ENCODE assay signal across 2 cellular contexts in the genomic region with DNA sequence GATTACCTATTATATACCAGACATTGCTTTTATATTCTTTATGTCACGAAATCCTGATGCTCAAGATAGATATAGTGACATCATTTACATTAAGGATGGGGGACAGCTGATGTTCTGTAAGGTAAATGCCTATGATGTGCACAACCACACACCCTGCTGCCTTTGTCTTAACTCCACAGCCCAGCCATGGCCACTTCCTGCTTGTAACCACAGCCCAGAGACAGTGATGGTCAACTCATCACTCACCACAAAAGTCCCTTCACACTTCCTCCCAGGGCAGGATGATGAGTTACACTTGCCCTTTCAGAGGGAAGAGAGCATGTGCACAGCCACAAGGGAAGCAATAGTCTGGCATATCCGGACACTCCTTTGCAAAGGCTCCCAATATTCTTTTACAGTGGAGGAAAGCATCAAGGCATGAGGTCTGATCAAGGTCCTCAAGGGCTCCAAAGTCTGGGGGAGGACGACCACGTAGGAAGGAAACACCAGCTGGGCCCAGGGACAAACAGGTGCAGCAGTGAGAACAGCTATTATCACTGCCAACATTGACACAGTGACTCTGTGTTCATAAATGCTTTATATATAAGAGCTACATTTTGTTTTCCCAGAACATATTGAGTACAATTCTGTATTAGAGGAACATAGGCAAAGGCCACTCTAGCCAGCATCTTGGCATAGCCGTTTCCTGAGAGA.
A peak's percentile ranks its signal among the peaks of the same experiment; 100 is the strongest.
TF ChIP-seq lines count a peak whose summit lies in the region.

No MANE protein-coding gene starts in this region.

TF ChIP-seq in SK-N-SH, 30 proteins besides CTCF, POLR2A, EP300 and RAD21:
- TF ChIP-seq, protein P1, sequence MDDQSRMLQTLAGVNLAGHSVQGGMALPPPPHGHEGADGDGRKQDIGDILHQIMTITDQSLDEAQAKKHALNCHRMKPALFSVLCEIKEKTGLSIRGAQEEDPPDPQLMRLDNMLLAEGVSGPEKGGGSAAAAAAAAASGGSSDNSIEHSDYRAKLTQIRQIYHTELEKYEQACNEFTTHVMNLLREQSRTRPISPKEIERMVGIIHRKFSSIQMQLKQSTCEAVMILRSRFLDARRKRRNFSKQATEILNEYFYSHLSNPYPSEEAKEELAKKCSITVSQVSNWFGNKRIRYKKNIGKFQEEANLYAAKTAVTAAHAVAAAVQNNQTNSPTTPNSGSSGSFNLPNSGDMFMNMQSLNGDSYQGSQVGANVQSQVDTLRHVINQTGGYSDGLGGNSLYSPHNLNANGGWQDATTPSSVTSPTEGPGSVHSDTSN (IDR thresholded peaks at IDR 0.05), result peak; percentile 45; the same call in 1 of the 2 replicates
- no peak for TF ChIP-seq GATA2 (CRISPR knock-in tag; IDR thresholded peaks at IDR 0.05)
- TF ChIP-seq EZH2phosphoT487 (IDR thresholded peaks at IDR 0.05; ENCODE audit: borderline replicate concordance, low read depth), result no peak
TF ChIP-seq in SK-N-SH: peak in this region for 1.

TF ChIP-seq in HEK293T, 16 proteins besides CTCF, POLR2A, EP300 and RAD21 (continued from another document):
- TF ChIP-seq ARNT (IDR thresholded peaks at IDR 0.05), result no peak
TF ChIP-seq in HEK293T: peak in this region for 0.
